1 cellular context compared by ENCODE assay signal in genomic region chr6:70998148-70998547, GRCh38.
TF ChIP-seq lines count a peak whose summit lies in the region.

No MANE protein-coding gene starts in this region.

TF ChIP-seq in H1, 55 proteins besides CTCF, POLR2A, EP300 and RAD21 (continued from another document):
- TF ChIP-seq, protein P1, sequence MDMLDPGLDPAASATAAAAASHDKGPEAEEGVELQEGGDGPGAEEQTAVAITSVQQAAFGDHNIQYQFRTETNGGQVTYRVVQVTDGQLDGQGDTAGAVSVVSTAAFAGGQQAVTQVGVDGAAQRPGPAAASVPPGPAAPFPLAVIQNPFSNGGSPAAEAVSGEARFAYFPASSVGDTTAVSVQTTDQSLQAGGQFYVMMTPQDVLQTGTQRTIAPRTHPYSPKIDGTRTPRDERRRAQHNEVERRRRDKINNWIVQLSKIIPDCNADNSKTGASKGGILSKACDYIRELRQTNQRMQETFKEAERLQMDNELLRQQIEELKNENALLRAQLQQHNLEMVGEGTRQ (IDR thresholded peaks at IDR 0.05; ENCODE audit: low read length): no peak
- TF ChIP-seq, protein P2, sequence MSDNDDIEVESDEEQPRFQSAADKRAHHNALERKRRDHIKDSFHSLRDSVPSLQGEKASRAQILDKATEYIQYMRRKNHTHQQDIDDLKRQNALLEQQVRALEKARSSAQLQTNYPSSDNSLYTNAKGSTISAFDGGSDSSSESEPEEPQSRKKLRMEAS (IDR thresholded peaks at IDR 0.05): no peak
- TF ChIP-seq HDAC2 (IDR thresholded peaks at IDR 0.05; ENCODE audit: borderline replicate concordance in 1 of 2, low read depth in 2 of 2, low read length in 2 of 2) (no peak), CEBPB (IDR thresholded peaks at IDR 0.05; ENCODE audit: low read depth, low read length) (no peak), SIRT6 (IDR thresholded peaks at IDR 0.05; ENCODE audit: low read length) (no peak), TEAD4 (IDR thresholded peaks at IDR 0.05; ENCODE audit: low read depth, low read length) (no peak), ZNF274 (IDR thresholded peaks at IDR 0.05; ENCODE audit: borderline replicate concordance, extremely low read depth, low read length) (no peak), TAF7 (optimal IDR thresholded peaks at IDR 0.05; ENCODE audit: borderline replicate concordance, low read depth, low read length) (no peak), KDM1A (IDR thresholded peaks at IDR 0.05; ENCODE audit: borderline replicate concordance, low read length) (no peak)
- TF ChIP-seq, protein P3, sequence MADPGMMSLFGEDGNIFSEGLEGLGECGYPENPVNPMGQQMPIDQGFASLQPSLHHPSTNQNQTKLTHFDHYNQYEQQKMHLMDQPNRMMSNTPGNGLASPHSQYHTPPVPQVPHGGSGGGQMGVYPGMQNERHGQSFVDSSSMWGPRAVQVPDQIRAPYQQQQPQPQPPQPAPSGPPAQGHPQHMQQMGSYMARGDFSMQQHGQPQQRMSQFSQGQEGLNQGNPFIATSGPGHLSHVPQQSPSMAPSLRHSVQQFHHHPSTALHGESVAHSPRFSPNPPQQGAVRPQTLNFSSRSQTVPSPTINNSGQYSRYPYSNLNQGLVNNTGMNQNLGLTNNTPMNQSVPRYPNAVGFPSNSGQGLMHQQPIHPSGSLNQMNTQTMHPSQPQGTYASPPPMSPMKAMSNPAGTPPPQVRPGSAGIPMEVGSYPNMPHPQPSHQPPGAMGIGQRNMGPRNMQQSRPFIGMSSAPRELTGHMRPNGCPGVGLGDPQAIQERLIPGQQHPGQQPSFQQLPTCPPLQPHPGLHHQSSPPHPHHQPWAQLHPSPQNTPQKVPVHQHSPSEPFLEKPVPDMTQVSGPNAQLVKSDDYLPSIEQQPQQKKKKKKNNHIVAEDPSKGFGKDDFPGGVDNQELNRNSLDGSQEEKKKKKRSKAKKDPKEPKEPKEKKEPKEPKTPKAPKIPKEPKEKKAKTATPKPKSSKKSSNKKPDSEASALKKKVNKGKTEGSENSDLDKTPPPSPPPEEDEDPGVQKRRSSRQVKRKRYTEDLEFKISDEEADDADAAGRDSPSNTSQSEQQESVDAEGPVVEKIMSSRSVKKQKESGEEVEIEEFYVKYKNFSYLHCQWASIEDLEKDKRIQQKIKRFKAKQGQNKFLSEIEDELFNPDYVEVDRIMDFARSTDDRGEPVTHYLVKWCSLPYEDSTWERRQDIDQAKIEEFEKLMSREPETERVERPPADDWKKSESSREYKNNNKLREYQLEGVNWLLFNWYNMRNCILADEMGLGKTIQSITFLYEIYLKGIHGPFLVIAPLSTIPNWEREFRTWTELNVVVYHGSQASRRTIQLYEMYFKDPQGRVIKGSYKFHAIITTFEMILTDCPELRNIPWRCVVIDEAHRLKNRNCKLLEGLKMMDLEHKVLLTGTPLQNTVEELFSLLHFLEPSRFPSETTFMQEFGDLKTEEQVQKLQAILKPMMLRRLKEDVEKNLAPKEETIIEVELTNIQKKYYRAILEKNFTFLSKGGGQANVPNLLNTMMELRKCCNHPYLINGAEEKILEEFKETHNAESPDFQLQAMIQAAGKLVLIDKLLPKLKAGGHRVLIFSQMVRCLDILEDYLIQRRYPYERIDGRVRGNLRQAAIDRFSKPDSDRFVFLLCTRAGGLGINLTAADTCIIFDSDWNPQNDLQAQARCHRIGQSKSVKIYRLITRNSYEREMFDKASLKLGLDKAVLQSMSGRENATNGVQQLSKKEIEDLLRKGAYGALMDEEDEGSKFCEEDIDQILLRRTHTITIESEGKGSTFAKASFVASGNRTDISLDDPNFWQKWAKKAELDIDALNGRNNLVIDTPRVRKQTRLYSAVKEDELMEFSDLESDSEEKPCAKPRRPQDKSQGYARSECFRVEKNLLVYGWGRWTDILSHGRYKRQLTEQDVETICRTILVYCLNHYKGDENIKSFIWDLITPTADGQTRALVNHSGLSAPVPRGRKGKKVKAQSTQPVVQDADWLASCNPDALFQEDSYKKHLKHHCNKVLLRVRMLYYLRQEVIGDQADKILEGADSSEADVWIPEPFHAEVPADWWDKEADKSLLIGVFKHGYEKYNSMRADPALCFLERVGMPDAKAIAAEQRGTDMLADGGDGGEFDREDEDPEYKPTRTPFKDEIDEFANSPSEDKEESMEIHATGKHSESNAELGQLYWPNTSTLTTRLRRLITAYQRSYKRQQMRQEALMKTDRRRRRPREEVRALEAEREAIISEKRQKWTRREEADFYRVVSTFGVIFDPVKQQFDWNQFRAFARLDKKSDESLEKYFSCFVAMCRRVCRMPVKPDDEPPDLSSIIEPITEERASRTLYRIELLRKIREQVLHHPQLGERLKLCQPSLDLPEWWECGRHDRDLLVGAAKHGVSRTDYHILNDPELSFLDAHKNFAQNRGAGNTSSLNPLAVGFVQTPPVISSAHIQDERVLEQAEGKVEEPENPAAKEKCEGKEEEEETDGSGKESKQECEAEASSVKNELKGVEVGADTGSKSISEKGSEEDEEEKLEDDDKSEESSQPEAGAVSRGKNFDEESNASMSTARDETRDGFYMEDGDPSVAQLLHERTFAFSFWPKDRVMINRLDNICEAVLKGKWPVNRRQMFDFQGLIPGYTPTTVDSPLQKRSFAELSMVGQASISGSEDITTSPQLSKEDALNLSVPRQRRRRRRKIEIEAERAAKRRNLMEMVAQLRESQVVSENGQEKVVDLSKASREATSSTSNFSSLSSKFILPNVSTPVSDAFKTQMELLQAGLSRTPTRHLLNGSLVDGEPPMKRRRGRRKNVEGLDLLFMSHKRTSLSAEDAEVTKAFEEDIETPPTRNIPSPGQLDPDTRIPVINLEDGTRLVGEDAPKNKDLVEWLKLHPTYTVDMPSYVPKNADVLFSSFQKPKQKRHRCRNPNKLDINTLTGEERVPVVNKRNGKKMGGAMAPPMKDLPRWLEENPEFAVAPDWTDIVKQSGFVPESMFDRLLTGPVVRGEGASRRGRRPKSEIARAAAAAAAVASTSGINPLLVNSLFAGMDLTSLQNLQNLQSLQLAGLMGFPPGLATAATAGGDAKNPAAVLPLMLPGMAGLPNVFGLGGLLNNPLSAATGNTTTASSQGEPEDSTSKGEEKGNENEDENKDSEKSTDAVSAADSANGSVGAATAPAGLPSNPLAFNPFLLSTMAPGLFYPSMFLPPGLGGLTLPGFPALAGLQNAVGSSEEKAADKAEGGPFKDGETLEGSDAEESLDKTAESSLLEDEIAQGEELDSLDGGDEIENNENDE (IDR thresholded peaks at IDR 0.05; ENCODE audit: insufficient replicate concordance, low read length): no peak
- TF ChIP-seq, protein P4, sequence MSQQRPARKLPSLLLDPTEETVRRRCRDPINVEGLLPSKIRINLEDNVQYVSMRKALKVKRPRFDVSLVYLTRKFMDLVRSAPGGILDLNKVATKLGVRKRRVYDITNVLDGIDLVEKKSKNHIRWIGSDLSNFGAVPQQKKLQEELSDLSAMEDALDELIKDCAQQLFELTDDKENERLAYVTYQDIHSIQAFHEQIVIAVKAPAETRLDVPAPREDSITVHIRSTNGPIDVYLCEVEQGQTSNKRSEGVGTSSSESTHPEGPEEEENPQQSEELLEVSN (IDR thresholded peaks at IDR 0.05): no peak
